In genomic region chr14:57139173-57139572, GRCh38 we compare ENCODE assay signal across 15 cellular contexts.
A peak's percentile ranks its signal among the peaks of the same experiment; 100 is the strongest.
DNase-seq lines count a peak whose midpoint lies in the region; ATAC-seq and TF ChIP-seq lines count a peak whose summit lies in the region.
"Had no signal": no experiment of that assay in that cellular context is flagged by ENCODE, and none has a peak within 500 bp of the region (broad histone marks: within the 10 kb centered on the region; RNA-seq: fewer than 3 reads in every experiment).

No MANE protein-coding gene starts in this region.

- peaks cover 12% of the 10 kb centered on the region for H3K27me3 Mint-ChIP-seq in neural progenitor cell (ENCODE audit: insufficient read depth, low read depth)

- H3K4me1 ChIP-seq in neural progenitor cell (peaks cover 15% of the 10 kb centered on the region), MM.1S (ENCODE audit: low read length) (no peaks in the 10 kb centered on the region)
- H3K4me1 ChIP-seq: Caco-2 had no signal

- H3K27ac Mint-ChIP-seq in neural progenitor cell, result no peak overlapping the region
- H3K27ac Mint-ChIP-seq: CD4-positive, alpha-beta memory T cell; HFFc6 had no signal

- H3K9me2 ChIP-seq in MM.1S (replicated peaks; ENCODE audit: insufficient read depth, low read length), result no peaks in the 10 kb centered on the region

- H3K9ac ChIP-seq in neural progenitor cell (no peak overlapping the region), MM.1S (ENCODE audit: low read length) (no peak overlapping the region)
- H3K9ac ChIP-seq: GM23248 had no signal

- H4K20me1 ChIP-seq in neural progenitor cell (ENCODE audit: low read depth) (no peaks in the 10 kb centered on the region), MM.1S (ENCODE audit: insufficient read depth, low read length) (no peaks in the 10 kb centered on the region)

- H3F3A ChIP-seq in neural progenitor cell (ENCODE audit: low read depth), result peaks cover 3% of the 10 kb centered on the region
- no peaks in the 10 kb centered on the region for H3F3A ChIP-seq in MM.1S (ENCODE audit: insufficient read depth, low read length)

- H3K4me1 Mint-ChIP-seq in neural progenitor cell, result peaks cover 10% of the 10 kb centered on the region
- H3K4me1 Mint-ChIP-seq: CD4-positive, alpha-beta memory T cell had no signal

- H3K9me3 ChIP-seq in neural progenitor cell (ENCODE audit: low read depth) (no peaks in the 10 kb centered on the region), MM.1S (replicated peaks; ENCODE audit: insufficient read depth, low read length) (no peaks in the 10 kb centered on the region)
- H3K9me3 ChIP-seq: Caco-2 had no signal

- no peak overlapping the region for H3K4me3 Mint-ChIP-seq in neural progenitor cell
- H3K4me3 Mint-ChIP-seq: CD4-positive, alpha-beta memory T cell; HFFc6 had no signal

- no peaks in the 10 kb centered on the region for H3K9me3 Mint-ChIP-seq in neural progenitor cell
- H3K9me3 Mint-ChIP-seq: HFFc6 had no signal

- H3K4me2 ChIP-seq in neural progenitor cell (no peak overlapping the region), MM.1S (ENCODE audit: low read depth, low read length) (no peak overlapping the region)

- H3K4me3 ChIP-seq in neural progenitor cell (no peak overlapping the region), MM.1S (ENCODE audit: low read length) (no peak overlapping the region)
- H3K4me3 ChIP-seq: GM23248, HAP-1 had no signal

- DNase-seq in COR-L47 (lab: John Stamatoyannopoulos, UW) (peak; percentile 42), D341Med (ENCODE audit: low spot score) (peak; percentile 33), NCI-H69 (lab: John Stamatoyannopoulos, UW) (peak; percentile 69), neural progenitor cell (ENCODE audit: low spot score) (no peak), MM.1S (no peak)
- DNase-seq: C1 segment of cervical spinal cord; Caco-2; CD4-positive, alpha-beta memory T cell; DMS53; DMS79 treated with DMSO at 0.1 percent for 48 hours; GF-D8; GM23248; HFFc6 had no signal

- no peaks in the 10 kb centered on the region for H3K79me2 ChIP-seq in neural progenitor cell (ENCODE audit: low read depth)
- H3K79me2 ChIP-seq in MM.1S (ENCODE audit: low read length), result no peaks in the 10 kb centered on the region

- H3K36me3 Mint-ChIP-seq in neural progenitor cell, result no peaks in the 10 kb centered on the region
- H3K36me3 Mint-ChIP-seq: CD4-positive, alpha-beta memory T cell had no signal

- H3K36me3 ChIP-seq in neural progenitor cell (no peaks in the 10 kb centered on the region), MM.1S (replicated peaks; ENCODE audit: insufficient read depth, low read length) (no peaks in the 10 kb centered on the region)
- H3K36me3 ChIP-seq: HAP-1 had no signal

- H2AFZ ChIP-seq in neural progenitor cell (replicated peaks) (no peak overlapping the region), MM.1S (ENCODE audit: low read length) (no peak overlapping the region)
- H2AFZ ChIP-seq: GM23248 had no signal

- H3K27ac ChIP-seq in neural progenitor cell (no peak overlapping the region), MM.1S (ENCODE audit: low read length) (no peak overlapping the region)
- H3K27ac ChIP-seq: GM23248 had no signal

- H3K27me3 ChIP-seq in neural progenitor cell, result no peaks in the 10 kb centered on the region
- no peaks in the 10 kb centered on the region for H3K27me3 ChIP-seq in MM.1S (replicated peaks; ENCODE audit: insufficient read depth, low read length)

- no peak for ATAC-seq in GM18867 (IDR thresholded peaks at IDR 0.05; ENCODE audit: unreplicated experiment)

- TF ChIP-seq CTCF in neural progenitor cell (IDR thresholded peaks at IDR 0.05), result peak; percentile 14
- TF ChIP-seq CTCF in MM.1S (IDR thresholded peaks at IDR 0.05; ENCODE audit: low read length), result no peak

Comparison
In these comparisons a context has a peak if more than half of its experiments do, and no peak if none do; other contexts are left out.
1. DNase-seq: peak in COR-L47 (single experiment), D341Med (single experiment) and NCI-H69 (single experiment); none in neural progenitor cell (single experiment) and MM.1S (single experiment).